Comparison of ENCODE assay signal across 9 cellular contexts in genomic region chr17:78140169-78141051, GRCh38. TPM values are rescaled to one million over a fixed set of nuclear protein-coding genes. Genes with fewer than 3 reads are reported as not detected.
DNase-seq lines count a peak whose midpoint lies in the region; ATAC-seq and TF ChIP-seq lines count a peak whose summit lies in the region.
"Had no signal": no experiment of that assay in that cellular context is flagged by ENCODE, and none has a peak within 500 bp of the region (broad histone marks: within the 10 kb centered on the region; RNA-seq: fewer than 3 reads in every experiment).

No MANE protein-coding gene starts in this region.

- DNase-seq in MG63 (peak; percentile 95), SJSA1 (ENCODE audit: low read depth in 1 of 2, low spot score in 2 of 2) (peak; percentile 53 to 93), activated gamma-delta T cell (lab: John Stamatoyannopoulos, UW) (peak; percentile 79), heart left ventricle (peak; percentile 83 to 96 (median 91)), osteocyte (ENCODE audit: extremely low spot score, unreplicated experiment) (no peak)

- 37 to 47% (median 40%) methylated on average over 45 to 58 of the region's 58 CpGs for WGBS in heart left ventricle, 4 donors

- POLR2A ChIA-PET in HEK293 (lab: Yijun Ruan, JAX) = interaction anchor here (0.6 to 2.1 kb wide), 14 partner anchors 9 to 1673 kb away, joined by 3 to 27 read pairs (median 4); partner anchors contain the start of genes AFMID, TK1, TMC6 and TMC8

- CTCF ChIA-PET in HEK293 (lab: Yijun Ruan, JAX) = interaction anchor here (0.6 to 2.5 kb wide), 12 partner anchors 10 to 200 kb away, joined by 3 to 15 read pairs (median 4); partner anchors contain the start of genes AFMID, TK1 and TMC8

- no peaks in the 10 kb centered on the region for H3K9me3 Mint-ChIP-seq in osteocyte (ENCODE audit: unreplicated experiment)

- no peak overlapping the region for H3K27ac Mint-ChIP-seq in osteocyte (ENCODE audit: unreplicated experiment)

- intact Hi-C loops in heart left ventricle (cut with DNase I) = no loop called here

- H3K9me3 ChIP-seq in HEK293 (ENCODE audit: control insufficient read depth, insufficient read depth, low read depth, low read length) = no peaks in the 10 kb centered on the region
- no peaks in the 10 kb centered on the region for H3K9me3 ChIP-seq in MG63
- H3K9me3 ChIP-seq in SJSA1 (replicated peaks) = no peaks in the 10 kb centered on the region
- H3K9me3 ChIP-seq in heart left ventricle = no peaks in the 10 kb centered on the region

- no peaks in the 10 kb centered on the region for H3K36me3 Mint-ChIP-seq in osteocyte (ENCODE audit: unreplicated experiment)

- no peaks in the 10 kb centered on the region for H3K27me3 ChIP-seq in MG63
- H3K27me3 ChIP-seq in SJSA1 (replicated peaks) = no peaks in the 10 kb centered on the region
- no peaks in the 10 kb centered on the region for H3K27me3 ChIP-seq in heart left ventricle

- no peaks in the 10 kb centered on the region for H3K36me3 ChIP-seq in HEK293 (ENCODE audit: control insufficient read depth in 2 of 2, insufficient read depth in 1 of 2, low read length in 2 of 2)
- no peaks in the 10 kb centered on the region for H3K36me3 ChIP-seq in MG63
- no peaks in the 10 kb centered on the region for H3K36me3 ChIP-seq in SJSA1
- peaks cover 0 to 24% (median 0%) of the 10 kb centered on the region in 9 donors for H3K36me3 ChIP-seq in heart left ventricle

- no peak for TF ChIP-seq CTCF in HEK293 (tag by site-specific recombination; IDR thresholded peaks at IDR 0.05)
- no peak for TF ChIP-seq CTCF in heart left ventricle (IDR thresholded peaks at IDR 0.05)
- TF ChIP-seq CTCF in osteocyte (IDR thresholded peaks at IDR 0.05) = no peak

- ATAC-seq in heart left ventricle = peak; percentile 80 to 89 (median 87)

- TF ChIP-seq POLR2A in GM10847 (IDR thresholded peaks at IDR 0.05; ENCODE audit: extremely low read depth, insufficient read length) (peak; percentile 63), heart left ventricle (IDR thresholded peaks at IDR 0.05) (peak in 1 of 2 donors; percentile 27)

- H3K4me1 Mint-ChIP-seq in osteocyte (ENCODE audit: unreplicated experiment) = peaks cover 18% of the 10 kb centered on the region

- H3K4me1 ChIP-seq in HEK293 (ENCODE audit: control insufficient read depth, insufficient read depth, low read length) = peaks cover 4% of the 10 kb centered on the region
- peaks cover 13% of the 10 kb centered on the region for H3K4me1 ChIP-seq in SJSA1 (replicated peaks)
- H3K4me1 ChIP-seq in heart left ventricle = peaks cover 11 to 67% (median 21%) of the 10 kb centered on the region in 12 donors

- H3K27me3 Mint-ChIP-seq in osteocyte (ENCODE audit: unreplicated experiment) = no peaks in the 10 kb centered on the region

- no peak overlapping the region for H3K4me3 Mint-ChIP-seq in osteocyte (ENCODE audit: unreplicated experiment)

- no peak overlapping the region; the same call in 1 of the 2 replicates for H3K27ac ChIP-seq in HEK293 (ENCODE audit: extremely low read depth, low read depth, low read length)
- no peak overlapping the region for H3K27ac ChIP-seq in SJSA1
- H3K27ac ChIP-seq in heart left ventricle = peak overlapping the region in 1 of 12 donors; percentile 37
- H3K27ac ChIP-seq in skin epidermis = peak overlapping the region in 20 of 21 experiments; percentile 67 to 88 (median 78)

- H3K4me3 ChIP-seq in HEK293 (ENCODE audit: low read depth, low read length) = no peak overlapping the region
- H3K4me3 ChIP-seq in MG63 = peak overlapping the region; percentile 18
- H3K4me3 ChIP-seq in SJSA1 = no peak overlapping the region
- peak overlapping the region in 2 of 12 donors; percentile 5 to 11 for H3K4me3 ChIP-seq in heart left ventricle
- peak overlapping the region; percentile 0 to 41 (median 15) for H3K4me3 ChIP-seq in skin epidermis

TF ChIP-seq in HEK293, 187 proteins besides CTCF, POLR2A, EP300 and RAD21 (continues in another document):
- peak; percentile 19; the same call in 1 of the 2 replicates for TF ChIP-seq SP7 (tag by site-specific recombination; IDR thresholded peaks at IDR 0.05)
- no peak for TF ChIP-seq IKZF3 (tag by site-specific recombination; IDR thresholded peaks at IDR 0.05)
- TF ChIP-seq GLIS1 (tag by site-specific recombination; IDR thresholded peaks at IDR 0.05) = peak; percentile 80
- TF ChIP-seq ZNF768 (tag by site-specific recombination; IDR thresholded peaks at IDR 0.05) = no peak
- TF ChIP-seq ZNF202 (tag by site-specific recombination; IDR thresholded peaks at IDR 0.05; ENCODE audit: borderline replicate concordance) = no peak
- no peak for TF ChIP-seq ZNF223 (tag by site-specific recombination; IDR thresholded peaks at IDR 0.05)
- TF ChIP-seq ZBTB17 (tag by site-specific recombination; IDR thresholded peaks at IDR 0.05) = peak; percentile 53; the same call in 1 of the 2 replicates
- TF ChIP-seq ZNF354C (tag by site-specific recombination; IDR thresholded peaks at IDR 0.05; ENCODE audit: borderline replicate concordance, low read depth) = no peak
- no peak for TF ChIP-seq ZNF639 (tag by site-specific recombination; IDR thresholded peaks at IDR 0.05)
- TF ChIP-seq KLF7 (tag by site-specific recombination; IDR thresholded peaks at IDR 0.05; ENCODE audit: borderline replicate concordance) = peak; percentile 87; the same call in 1 of the 2 replicates
- no peak for TF ChIP-seq ZNF645 (tag by site-specific recombination; IDR thresholded peaks at IDR 0.05)
- no peak for TF ChIP-seq ZNF112 (tag by site-specific recombination; IDR thresholded peaks at IDR 0.05)
- peak; percentile 70; the same call in 1 of the 2 replicates for TF ChIP-seq KLF17 (tag by site-specific recombination; IDR thresholded peaks at IDR 0.05)
- no peak for TF ChIP-seq SCRT1 (tag by site-specific recombination; IDR thresholded peaks at IDR 0.05; ENCODE audit: borderline replicate concordance)
- peak; percentile 100 for TF ChIP-seq KLF8 (tag by site-specific recombination; IDR thresholded peaks at IDR 0.05)
- peak; percentile 68; the same call in 1 of the 2 replicates for TF ChIP-seq ZNF341 (tag by site-specific recombination; IDR thresholded peaks at IDR 0.05; ENCODE audit: low read depth)
- TF ChIP-seq ZNF121 (tag by site-specific recombination; IDR thresholded peaks at IDR 0.05) = no peak
- TF ChIP-seq ZNF174 (tag by site-specific recombination; IDR thresholded peaks at IDR 0.05) = no peak
- peak; percentile 68 for TF ChIP-seq ZNF335 (tag by site-specific recombination; conservative IDR thresholded peaks at IDR 0.05)
- no peak for TF ChIP-seq ZNF501 (tag by site-specific recombination; IDR thresholded peaks at IDR 0.05)

RNA-seq across cellular contexts. Expression of gene C17orf99, which starts 5.8 kb away (rescaled TPM):
- total RNA-seq in MG63 (2014; rRNA removed; shearing (Covaris generic); ENCODE audit: low replicate concordance) = not detected in 2 replicates
- not detected in 2 replicates for total RNA-seq in SJSA1 (2014; rRNA removed; shearing (Covaris generic))
- total RNA-seq in heart left ventricle (not detected), osteocyte (not detected in 2 replicates)
- not detected for polyA plus RNA-seq in heart left ventricle
- total RNA-seq: kidney epithelial cell had no signal

RNA-seq across cellular contexts. Expression of gene TMC8, which starts 9.8 kb away (rescaled TPM):
- total RNA-seq in MG63 (2014; rRNA removed; shearing (Covaris generic); ENCODE audit: low replicate concordance) = not detected in 2 replicates
- total RNA-seq in SJSA1 (2014; rRNA removed; shearing (Covaris generic)) = not detected in 2 replicates
- total RNA-seq in heart left ventricle = 10 to 100 TPM in 1 of 9 donors, 1 to 10 TPM in 5, under 1 TPM in 3; 0.81 to 21.6 (median 1.1) TPM
- 1 to 10 TPM; 1.2 to 1.8 TPM for polyA plus RNA-seq in heart left ventricle
- 0.40 and 0.99 TPM in 2 replicates for total RNA-seq in osteocyte

RNA-seq across cellular contexts. Expression of gene TMC6, which starts 11.9 kb away (rescaled TPM):
- total RNA-seq in MG63 (2014; rRNA removed; shearing (Covaris generic); ENCODE audit: low replicate concordance) = 0.32 and 2.1 TPM in 2 replicates
- 0.53 TPM in 1 of 2 replicates, not detected in the other for total RNA-seq in SJSA1 (2014; rRNA removed; shearing (Covaris generic))
- 100 to 1,000 TPM in 1 of 9 donors, 10 to 100 TPM in 8; 41.5 to 139 (median 71.4) TPM for total RNA-seq in heart left ventricle
- polyA plus RNA-seq in heart left ventricle = 10 to 100 TPM; 31.2 to 50.1 TPM
- total RNA-seq in osteocyte = 31.2 and 32.6 TPM in 2 replicates

RNA-seq across cellular contexts. Expression of gene SYNGR2, which starts 28.0 kb away (rescaled TPM):
- total RNA-seq in MG63 (2014; rRNA removed; shearing (Covaris generic); ENCODE audit: low replicate concordance) = 41.3 and 73.2 TPM in 2 replicates
- 23.7 and 25.3 TPM in 2 replicates for total RNA-seq in SJSA1 (2014; rRNA removed; shearing (Covaris generic))
- total RNA-seq in heart left ventricle = 100 to 1,000 TPM in 7 of 9 donors, 10 to 100 TPM in 2; 99.5 to 268 (median 135) TPM
- polyA plus RNA-seq in heart left ventricle = 100 to 1,000 TPM; 104 to 174 TPM
- total RNA-seq in osteocyte = 43.2 and 48.6 TPM in 2 replicates

RNA-seq across cellular contexts. Expression of gene TK1, which starts 46.4 kb away (rescaled TPM):
- total RNA-seq in MG63 (2014; rRNA removed; shearing (Covaris generic); ENCODE audit: low replicate concordance) = 147 and 288 TPM in 2 replicates
- 305 and 456 TPM in 2 replicates for total RNA-seq in SJSA1 (2014; rRNA removed; shearing (Covaris generic))
- total RNA-seq in heart left ventricle = 10 to 100 TPM in 1 of 9 donors, 1 to 10 TPM in 6, under 1 TPM in 2; 0.29 to 21.7 (median 1.2) TPM
- 1 to 10 TPM in 1 of 2 donors, under 1 TPM in 1; 0.91 to 1.9 TPM for polyA plus RNA-seq in heart left ventricle
- total RNA-seq in osteocyte = 16.0 and 16.2 TPM in 2 replicates

Comparison
In these comparisons a context has a peak if more than half of its experiments do, and no peak if none do; other contexts are left out.
1. H3K27ac ChIP-seq: peak in skin epidermis (20 of 21); none in HEK293 (single experiment) and SJSA1 (single experiment).
2. H3K4me3 ChIP-seq: peak in MG63 (single experiment) and skin epidermis (7 of 7); none in HEK293 (single experiment) and SJSA1 (single experiment).
3. RNA of gene TMC6, which starts 11.9 kb away (total RNA-seq): 41.5 to 139 TPM in heart left ventricle and 31.2 to 32.6 TPM in osteocyte; 0.32 to 2.1 TPM in MG63 and 0.53 TPM in SJSA1; every median in the first group is over 10 times any median in the second.